Comparison of ENCODE assay signal across 21 cellular contexts in the genomic region with DNA sequence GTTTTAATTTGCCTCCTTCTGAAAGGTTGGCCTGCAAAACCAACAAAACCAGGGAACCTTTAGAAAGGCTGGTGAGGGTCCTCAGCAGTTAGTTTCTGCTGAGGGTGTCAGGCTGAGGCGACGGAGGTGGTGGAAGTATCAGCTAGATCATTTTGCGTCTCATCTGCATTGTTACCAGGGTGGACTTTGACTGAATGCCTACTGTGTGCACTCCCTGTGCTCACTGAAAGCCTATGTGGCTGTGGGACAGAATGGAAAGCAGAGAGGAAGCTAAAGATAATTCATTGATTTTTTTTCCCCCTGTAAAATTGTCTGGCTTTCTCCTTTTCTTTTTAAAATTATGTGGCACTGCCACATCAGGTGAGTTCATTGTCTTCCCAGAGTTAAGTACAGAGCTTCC.
DNase-seq lines count a peak whose midpoint lies in the region; ATAC-seq lines count a peak whose summit lies in the region.
"Had no signal": no experiment of that assay in that cellular context is flagged by ENCODE, and none has a peak within 500 bp of the region (broad histone marks: within the 10 kb centered on the region; RNA-seq: fewer than 3 reads in every experiment).

No MANE protein-coding gene starts in this region.

- H3K27me3 Mint-ChIP-seq in stimulated activated naive CD8-positive, alpha-beta T cell treated with anti-CD3 and anti-CD28 coated beads, Interleukin-15, Interleukin-2, amounts not matched to agents 100 ng/mL and 50 ng/mL, for 24 hours: no peaks in the 10 kb centered on the region
- H3K27me3 Mint-ChIP-seq in activated T-helper 17 cell treated with anti-CD3 and anti-CD28 coated beads, Interleukin-2, amount 50 U/mL, for 72 hours: no peaks in the 10 kb centered on the region
- no peaks in the 10 kb centered on the region for H3K27me3 Mint-ChIP-seq in naive thymus-derived CD8-positive, alpha-beta T cell

- H3K27ac Mint-ChIP-seq in stimulated activated naive CD8-positive, alpha-beta T cell treated with anti-CD3 and anti-CD28 coated beads, Interleukin-15, Interleukin-2, amounts not matched to agents 100 ng/mL and 50 ng/mL, for 24 hours: peak overlapping the region; percentile 23
- peak overlapping the region; percentile 0 for H3K27ac Mint-ChIP-seq in activated T-helper 17 cell treated with anti-CD3 and anti-CD28 coated beads, Interleukin-2, amount 50 U/mL, for 72 hours
- H3K27ac Mint-ChIP-seq in naive thymus-derived CD8-positive, alpha-beta T cell: peak overlapping the region in 6 of 10 donors; percentile 3 to 79 (median 49)

- peaks cover 17% of the 10 kb centered on the region for H3K36me3 Mint-ChIP-seq in stimulated activated naive CD8-positive, alpha-beta T cell treated with anti-CD3 and anti-CD28 coated beads, Interleukin-15, Interleukin-2, amounts not matched to agents 100 ng/mL and 50 ng/mL, for 24 hours (ENCODE audit: low read depth)
- H3K36me3 Mint-ChIP-seq in activated T-helper 17 cell treated with anti-CD3 and anti-CD28 coated beads, Interleukin-2, amount 50 U/mL, for 72 hours (ENCODE audit: low read depth): peaks cover 50% of the 10 kb centered on the region
- H3K36me3 Mint-ChIP-seq in naive thymus-derived CD8-positive, alpha-beta T cell: peaks cover 0 to 20% (median 0%) of the 10 kb centered on the region in 3 donors

- no peak for ATAC-seq in stimulated activated naive CD8-positive, alpha-beta T cell treated with anti-CD3 and anti-CD28 coated beads, Interleukin-15, Interleukin-2, amounts not matched to agents 100 U/mL and 50 U/mL, for 24 hours
- ATAC-seq in activated T-helper 17 cell treated with anti-CD3 and anti-CD28 coated beads, Interleukin-2, amount 50 U/mL, for 72 hours (replicated peaks): no peak
- no peak for ATAC-seq in naive thymus-derived CD8-positive, alpha-beta T cell
- no peak for ATAC-seq in GM21381 (IDR thresholded peaks at IDR 0.05; ENCODE audit: unreplicated experiment)
- ATAC-seq: foreskin keratinocyte had no signal

- no peak overlapping the region for H3K4me3 Mint-ChIP-seq in stimulated activated naive CD8-positive, alpha-beta T cell treated with anti-CD3 and anti-CD28 coated beads, Interleukin-15, Interleukin-2, amounts not matched to agents 100 ng/mL and 50 ng/mL, for 24 hours
- H3K4me3 Mint-ChIP-seq in activated T-helper 17 cell treated with anti-CD3 and anti-CD28 coated beads, Interleukin-2, amount 50 U/mL, for 72 hours: peak overlapping the region; percentile 16
- no peak overlapping the region for H3K4me3 Mint-ChIP-seq in naive thymus-derived CD8-positive, alpha-beta T cell

- no peaks in the 10 kb centered on the region for H3K9me3 Mint-ChIP-seq in stimulated activated naive CD8-positive, alpha-beta T cell treated with anti-CD3 and anti-CD28 coated beads, Interleukin-15, Interleukin-2, amounts not matched to agents 100 ng/mL and 50 ng/mL, for 24 hours
- no peaks in the 10 kb centered on the region for H3K9me3 Mint-ChIP-seq in activated T-helper 17 cell treated with anti-CD3 and anti-CD28 coated beads, Interleukin-2, amount 50 U/mL, for 72 hours
- no peaks in the 10 kb centered on the region for H3K9me3 Mint-ChIP-seq in naive thymus-derived CD8-positive, alpha-beta T cell

- POLR2A ChIA-PET in naive thymus-derived CD8-positive, alpha-beta T cell (lab: Charles Lee): interaction anchor here (1.5 kb wide), 1 partner anchor 10 kb away, joined by 3 read pairs; no protein-coding TSS in a partner anchor

- peaks cover 98% of the 10 kb centered on the region for H3K4me1 Mint-ChIP-seq in stimulated activated naive CD8-positive, alpha-beta T cell treated with anti-CD3 and anti-CD28 coated beads, Interleukin-15, Interleukin-2, amounts not matched to agents 100 ng/mL and 50 ng/mL, for 24 hours (ENCODE audit: low read depth)
- peaks cover 56% of the 10 kb centered on the region for H3K4me1 Mint-ChIP-seq in activated T-helper 17 cell treated with anti-CD3 and anti-CD28 coated beads, Interleukin-2, amount 50 U/mL, for 72 hours
- H3K4me1 Mint-ChIP-seq in naive thymus-derived CD8-positive, alpha-beta T cell: peaks cover 51 to 97% (median 86%) of the 10 kb centered on the region in 4 donors

- DNase-seq in stimulated activated naive CD8-positive, alpha-beta T cell treated with anti-CD3 and anti-CD28 coated beads, Interleukin-15, Interleukin-2, amounts not matched to agents 100 U/mL and 50 U/mL, for 24 hours: no peak
- DNase-seq in naive thymus-derived CD8-positive, alpha-beta T cell: no peak
- no peak for DNase-seq in activated CD8-positive, alpha-beta memory T cell treated with anti-CD3 and anti-CD28 coated beads, Interleukin-2, amount 50 U/mL, for 4 hours
- DNase-seq in NOMO-1 treated with dmso at 0.1 percent for 144 hours (lab: John Stamatoyannopoulos, UW; ENCODE audit: unreplicated experiment): no peak
- DNase-seq: caudate nucleus; DMS79; erythroblast; foreskin keratinocyte; Kasumi-1; kidney; NCI-H1048; NCI-H2029; NCI-H226; PC-9; SHP77 treated with DMSO at 0.1 percent for 48 hours; stimulated activated naive CD4-positive, alpha-beta T cell; tibial artery; WERI-Rb-1 had no signal
